1 cellular context compared by ENCODE assay signal in the genomic region with DNA sequence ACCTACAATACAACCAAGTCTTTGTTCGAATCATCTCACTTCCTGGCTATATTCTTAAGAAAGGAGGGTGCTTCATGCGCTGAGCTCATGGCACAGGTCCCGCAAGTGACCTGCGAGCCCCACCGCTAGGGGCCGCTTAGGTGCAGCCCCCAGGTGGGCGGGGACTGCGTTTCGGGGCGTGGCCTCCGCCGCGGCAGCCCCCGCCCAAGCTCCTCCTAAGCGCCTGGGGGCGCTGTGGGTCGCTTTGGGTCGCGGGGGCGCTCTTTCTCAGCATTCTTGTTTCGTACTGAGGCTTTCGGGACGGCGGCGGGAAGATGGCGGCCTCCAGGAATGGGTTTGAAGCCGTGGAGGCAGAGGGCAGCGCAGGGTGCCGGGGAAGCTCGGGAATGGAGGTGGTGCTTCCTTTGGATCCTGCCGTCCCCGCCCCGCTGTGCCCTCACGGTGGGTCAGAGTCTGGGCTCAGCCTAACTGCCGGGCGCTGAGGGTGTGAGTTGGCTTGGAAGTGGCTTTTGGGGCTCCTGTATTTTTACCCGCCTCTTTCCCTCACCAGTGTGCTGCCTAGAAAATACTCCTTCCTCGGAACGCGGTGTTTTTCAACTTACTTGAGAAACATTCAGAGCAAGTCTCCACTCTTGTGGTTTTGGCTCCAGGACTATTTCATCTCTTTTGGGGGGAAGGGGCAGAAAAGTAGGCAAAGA.
TF ChIP-seq lines count a peak whose summit lies in the region.

A gene with protein sequence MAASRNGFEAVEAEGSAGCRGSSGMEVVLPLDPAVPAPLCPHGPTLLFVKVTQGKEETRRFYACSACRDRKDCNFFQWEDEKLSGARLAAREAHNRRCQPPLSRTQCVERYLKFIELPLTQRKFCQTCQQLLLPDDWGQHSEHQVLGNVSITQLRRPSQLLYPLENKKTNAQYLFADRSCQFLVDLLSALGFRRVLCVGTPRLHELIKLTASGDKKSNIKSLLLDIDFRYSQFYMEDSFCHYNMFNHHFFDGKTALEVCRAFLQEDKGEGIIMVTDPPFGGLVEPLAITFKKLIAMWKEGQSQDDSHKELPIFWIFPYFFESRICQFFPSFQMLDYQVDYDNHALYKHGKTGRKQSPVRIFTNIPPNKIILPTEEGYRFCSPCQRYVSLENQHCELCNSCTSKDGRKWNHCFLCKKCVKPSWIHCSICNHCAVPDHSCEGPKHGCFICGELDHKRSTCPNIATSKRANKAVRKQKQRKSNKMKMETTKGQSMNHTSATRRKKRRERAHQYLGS (plus strand): TSS at position 279 of the 698 bp plus-strand sequence. CDS start 36 bp downstream, at position 315.

TF ChIP-seq in HepG2, 621 proteins besides CTCF, POLR2A, EP300 and RAD21 (continued from another document and continues in another):
- TF ChIP-seq, protein P1, sequence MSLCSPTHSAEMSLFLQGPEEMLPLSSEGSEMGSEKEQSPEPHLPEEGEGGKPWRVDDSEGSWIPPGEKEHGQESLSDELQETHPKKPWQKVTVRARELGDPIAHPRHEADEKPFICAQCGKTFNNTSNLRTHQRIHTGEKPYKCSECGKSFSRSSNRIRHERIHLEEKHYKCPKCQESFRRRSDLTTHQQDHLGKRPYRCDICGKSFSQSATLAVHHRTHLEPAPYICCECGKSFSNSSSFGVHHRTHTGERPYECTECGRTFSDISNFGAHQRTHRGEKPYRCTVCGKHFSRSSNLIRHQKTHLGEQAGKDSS (CRISPR knock-in tag; IDR thresholded peaks at IDR 0.05; ENCODE audit: borderline replicate concordance, low read depth) = no peak; the same call in 1 of the 2 replicates
- peak; percentile 77 for TF ChIP-seq ZNF768 (CRISPR knock-in tag; IDR thresholded peaks at IDR 0.05)
- TF ChIP-seq TSC22D2 (CRISPR knock-in tag; IDR thresholded peaks at IDR 0.05; ENCODE audit: borderline replicate concordance) = peak; percentile 68; the same call in 1 of the 2 replicates
- TF ChIP-seq BRCA1 (CRISPR knock-in tag; IDR thresholded peaks at IDR 0.05) = 0 out of 2 replicates have a peak, but pooled peaks have one; percentile 70
- TF ChIP-seq PHF8 (CRISPR knock-in tag; IDR thresholded peaks at IDR 0.05) = peak; percentile 76
- TF ChIP-seq XRCC5 (optimal IDR thresholded peaks at IDR 0.05; ENCODE audit: low read length) = peak; percentile 100
- TF ChIP-seq ZNF660 (CRISPR knock-in tag; IDR thresholded peaks at IDR 0.05; ENCODE audit: borderline replicate concordance, low read depth) = no peak
- peak; percentile 93 for TF ChIP-seq TARDBP (CRISPR knock-in tag; IDR thresholded peaks at IDR 0.05)
- no peak for TF ChIP-seq SNRNP70 (IDR thresholded peaks at IDR 0.05; ENCODE audit: low read depth, low read length)
- peak; percentile 89 for TF ChIP-seq GABPB1 (CRISPR knock-in tag; IDR thresholded peaks at IDR 0.05)
- TF ChIP-seq, protein P2, sequence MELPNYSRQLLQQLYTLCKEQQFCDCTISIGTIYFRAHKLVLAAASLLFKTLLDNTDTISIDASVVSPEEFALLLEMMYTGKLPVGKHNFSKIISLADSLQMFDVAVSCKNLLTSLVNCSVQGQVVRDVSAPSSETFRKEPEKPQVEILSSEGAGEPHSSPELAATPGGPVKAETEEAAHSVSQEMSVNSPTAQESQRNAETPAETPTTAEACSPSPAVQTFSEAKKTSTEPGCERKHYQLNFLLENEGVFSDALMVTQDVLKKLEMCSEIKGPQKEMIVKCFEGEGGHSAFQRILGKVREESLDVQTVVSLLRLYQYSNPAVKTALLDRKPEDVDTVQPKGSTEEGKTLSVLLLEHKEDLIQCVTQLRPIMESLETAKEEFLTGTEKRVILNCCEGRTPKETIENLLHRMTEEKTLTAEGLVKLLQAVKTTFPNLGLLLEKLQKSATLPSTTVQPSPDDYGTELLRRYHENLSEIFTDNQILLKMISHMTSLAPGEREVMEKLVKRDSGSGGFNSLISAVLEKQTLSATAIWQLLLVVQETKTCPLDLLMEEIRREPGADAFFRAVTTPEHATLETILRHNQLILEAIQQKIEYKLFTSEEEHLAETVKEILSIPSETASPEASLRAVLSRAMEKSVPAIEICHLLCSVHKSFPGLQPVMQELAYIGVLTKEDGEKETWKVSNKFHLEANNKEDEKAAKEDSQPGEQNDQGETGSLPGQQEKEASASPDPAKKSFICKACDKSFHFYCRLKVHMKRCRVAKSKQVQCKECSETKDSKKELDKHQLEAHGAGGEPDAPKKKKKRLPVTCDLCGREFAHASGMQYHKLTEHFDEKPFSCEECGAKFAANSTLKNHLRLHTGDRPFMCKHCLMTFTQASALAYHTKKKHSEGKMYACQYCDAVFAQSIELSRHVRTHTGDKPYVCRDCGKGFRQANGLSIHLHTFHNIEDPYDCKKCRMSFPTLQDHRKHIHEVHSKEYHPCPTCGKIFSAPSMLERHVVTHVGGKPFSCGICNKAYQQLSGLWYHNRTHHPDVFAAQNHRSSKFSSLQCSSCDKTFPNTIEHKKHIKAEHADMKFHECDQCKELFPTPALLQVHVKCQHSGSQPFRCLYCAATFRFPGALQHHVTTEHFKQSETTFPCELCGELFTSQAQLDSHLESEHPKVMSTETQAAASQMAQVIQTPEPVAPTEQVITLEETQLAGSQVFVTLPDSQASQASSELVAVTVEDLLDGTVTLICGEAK (IDR thresholded peaks at IDR 0.05) = no peak
- TF ChIP-seq, protein P2 (CRISPR knock-in tag; IDR thresholded peaks at IDR 0.05) = peak; percentile 81; the same call in 1 of the 2 replicates
- TF ChIP-seq ZFP1 (CRISPR knock-in tag; IDR thresholded peaks at IDR 0.05) = peak; percentile 71; the same call in 1 of the 2 replicates
- TF ChIP-seq, protein P3, sequence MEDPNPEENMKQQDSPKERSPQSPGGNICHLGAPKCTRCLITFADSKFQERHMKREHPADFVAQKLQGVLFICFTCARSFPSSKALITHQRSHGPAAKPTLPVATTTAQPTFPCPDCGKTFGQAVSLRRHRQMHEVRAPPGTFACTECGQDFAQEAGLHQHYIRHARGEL (CRISPR knock-in tag; IDR thresholded peaks at IDR 0.05) = 0 out of 2 replicates have a peak, but pooled peaks have one; percentile 44
- TF ChIP-seq, protein P4, sequence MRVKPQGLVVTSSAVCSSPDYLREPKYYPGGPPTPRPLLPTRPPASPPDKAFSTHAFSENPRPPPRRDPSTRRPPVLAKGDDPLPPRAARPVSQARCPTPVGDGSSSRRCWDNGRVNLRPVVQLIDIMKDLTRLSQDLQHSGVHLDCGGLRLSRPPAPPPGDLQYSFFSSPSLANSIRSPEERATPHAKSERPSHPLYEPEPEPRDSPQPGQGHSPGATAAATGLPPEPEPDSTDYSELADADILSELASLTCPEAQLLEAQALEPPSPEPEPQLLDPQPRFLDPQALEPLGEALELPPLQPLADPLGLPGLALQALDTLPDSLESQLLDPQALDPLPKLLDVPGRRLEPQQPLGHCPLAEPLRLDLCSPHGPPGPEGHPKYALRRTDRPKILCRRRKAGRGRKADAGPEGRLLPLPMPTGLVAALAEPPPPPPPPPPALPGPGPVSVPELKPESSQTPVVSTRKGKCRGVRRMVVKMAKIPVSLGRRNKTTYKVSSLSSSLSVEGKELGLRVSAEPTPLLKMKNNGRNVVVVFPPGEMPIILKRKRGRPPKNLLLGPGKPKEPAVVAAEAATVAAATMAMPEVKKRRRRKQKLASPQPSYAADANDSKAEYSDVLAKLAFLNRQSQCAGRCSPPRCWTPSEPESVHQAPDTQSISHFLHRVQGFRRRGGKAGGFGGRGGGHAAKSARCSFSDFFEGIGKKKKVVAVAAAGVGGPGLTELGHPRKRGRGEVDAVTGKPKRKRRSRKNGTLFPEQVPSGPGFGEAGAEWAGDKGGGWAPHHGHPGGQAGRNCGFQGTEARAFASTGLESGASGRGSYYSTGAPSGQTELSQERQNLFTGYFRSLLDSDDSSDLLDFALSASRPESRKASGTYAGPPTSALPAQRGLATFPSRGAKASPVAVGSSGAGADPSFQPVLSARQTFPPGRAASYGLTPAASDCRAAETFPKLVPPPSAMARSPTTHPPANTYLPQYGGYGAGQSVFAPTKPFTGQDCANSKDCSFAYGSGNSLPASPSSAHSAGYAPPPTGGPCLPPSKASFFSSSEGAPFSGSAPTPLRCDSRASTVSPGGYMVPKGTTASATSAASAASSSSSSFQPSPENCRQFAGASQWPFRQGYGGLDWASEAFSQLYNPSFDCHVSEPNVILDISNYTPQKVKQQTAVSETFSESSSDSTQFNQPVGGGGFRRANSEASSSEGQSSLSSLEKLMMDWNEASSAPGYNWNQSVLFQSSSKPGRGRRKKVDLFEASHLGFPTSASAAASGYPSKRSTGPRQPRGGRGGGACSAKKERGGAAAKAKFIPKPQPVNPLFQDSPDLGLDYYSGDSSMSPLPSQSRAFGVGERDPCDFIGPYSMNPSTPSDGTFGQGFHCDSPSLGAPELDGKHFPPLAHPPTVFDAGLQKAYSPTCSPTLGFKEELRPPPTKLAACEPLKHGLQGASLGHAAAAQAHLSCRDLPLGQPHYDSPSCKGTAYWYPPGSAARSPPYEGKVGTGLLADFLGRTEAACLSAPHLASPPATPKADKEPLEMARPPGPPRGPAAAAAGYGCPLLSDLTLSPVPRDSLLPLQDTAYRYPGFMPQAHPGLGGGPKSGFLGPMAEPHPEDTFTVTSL (CRISPR knock-in tag; IDR thresholded peaks at IDR 0.05; ENCODE audit: borderline replicate concordance) = no peak
- TF ChIP-seq KAT8 (CRISPR knock-in tag; IDR thresholded peaks at IDR 0.05) = peak; percentile 99
- TF ChIP-seq STAG1 (CRISPR knock-in tag; IDR thresholded peaks at IDR 0.05) = peak; percentile 41; the same call in 1 of the 2 replicates
- peak; percentile 87 for TF ChIP-seq ZIK1 (CRISPR knock-in tag; IDR thresholded peaks at IDR 0.05; ENCODE audit: borderline replicate concordance, low read depth)
- peak; percentile 84 for TF ChIP-seq GATAD2A (CRISPR knock-in tag; IDR thresholded peaks at IDR 0.05)
- no peak for TF ChIP-seq KAT2B (IDR thresholded peaks at IDR 0.05; ENCODE audit: borderline replicate concordance, low read depth, low read length)
- peak; percentile 94 for TF ChIP-seq SPEN (CRISPR knock-in tag; IDR thresholded peaks at IDR 0.05; ENCODE audit: low read depth)
- peak; percentile 93; the same call in 1 of the 2 replicates for TF ChIP-seq ZNF788 (CRISPR knock-in tag; IDR thresholded peaks at IDR 0.05; ENCODE audit: borderline replicate concordance)
- peak; percentile 83; the same call in 1 of the 2 replicates for TF ChIP-seq ZKSCAN8 (CRISPR knock-in tag; IDR thresholded peaks at IDR 0.05; ENCODE audit: borderline replicate concordance)
- peak; percentile 65; the same call in 1 of the 2 replicates for TF ChIP-seq ZNF772 (CRISPR knock-in tag; IDR thresholded peaks at IDR 0.05)
- TF ChIP-seq, protein P5, sequence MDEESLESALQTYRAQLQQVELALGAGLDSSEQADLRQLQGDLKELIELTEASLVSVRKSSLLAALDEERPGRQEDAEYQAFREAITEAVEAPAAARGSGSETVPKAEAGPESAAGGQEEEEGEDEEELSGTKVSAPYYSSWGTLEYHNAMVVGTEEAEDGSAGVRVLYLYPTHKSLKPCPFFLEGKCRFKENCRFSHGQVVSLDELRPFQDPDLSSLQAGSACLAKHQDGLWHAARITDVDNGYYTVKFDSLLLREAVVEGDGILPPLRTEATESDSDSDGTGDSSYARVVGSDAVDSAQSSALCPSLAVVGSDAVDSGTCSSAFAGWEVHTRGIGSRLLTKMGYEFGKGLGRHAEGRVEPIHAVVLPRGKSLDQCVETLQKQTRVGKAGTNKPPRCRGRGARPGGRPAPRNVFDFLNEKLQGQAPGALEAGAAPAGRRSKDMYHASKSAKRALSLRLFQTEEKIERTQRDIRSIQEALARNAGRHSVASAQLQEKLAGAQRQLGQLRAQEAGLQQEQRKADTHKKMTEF (CRISPR knock-in tag; IDR thresholded peaks at IDR 0.05) = peak; percentile 98
- peak; percentile 97 for TF ChIP-seq ZNF136 (CRISPR knock-in tag; IDR thresholded peaks at IDR 0.05; ENCODE audit: low read depth)
- TF ChIP-seq ZNF614 (CRISPR knock-in tag; IDR thresholded peaks at IDR 0.05; ENCODE audit: borderline replicate concordance) = peak; percentile 87
- TF ChIP-seq, protein P6, sequence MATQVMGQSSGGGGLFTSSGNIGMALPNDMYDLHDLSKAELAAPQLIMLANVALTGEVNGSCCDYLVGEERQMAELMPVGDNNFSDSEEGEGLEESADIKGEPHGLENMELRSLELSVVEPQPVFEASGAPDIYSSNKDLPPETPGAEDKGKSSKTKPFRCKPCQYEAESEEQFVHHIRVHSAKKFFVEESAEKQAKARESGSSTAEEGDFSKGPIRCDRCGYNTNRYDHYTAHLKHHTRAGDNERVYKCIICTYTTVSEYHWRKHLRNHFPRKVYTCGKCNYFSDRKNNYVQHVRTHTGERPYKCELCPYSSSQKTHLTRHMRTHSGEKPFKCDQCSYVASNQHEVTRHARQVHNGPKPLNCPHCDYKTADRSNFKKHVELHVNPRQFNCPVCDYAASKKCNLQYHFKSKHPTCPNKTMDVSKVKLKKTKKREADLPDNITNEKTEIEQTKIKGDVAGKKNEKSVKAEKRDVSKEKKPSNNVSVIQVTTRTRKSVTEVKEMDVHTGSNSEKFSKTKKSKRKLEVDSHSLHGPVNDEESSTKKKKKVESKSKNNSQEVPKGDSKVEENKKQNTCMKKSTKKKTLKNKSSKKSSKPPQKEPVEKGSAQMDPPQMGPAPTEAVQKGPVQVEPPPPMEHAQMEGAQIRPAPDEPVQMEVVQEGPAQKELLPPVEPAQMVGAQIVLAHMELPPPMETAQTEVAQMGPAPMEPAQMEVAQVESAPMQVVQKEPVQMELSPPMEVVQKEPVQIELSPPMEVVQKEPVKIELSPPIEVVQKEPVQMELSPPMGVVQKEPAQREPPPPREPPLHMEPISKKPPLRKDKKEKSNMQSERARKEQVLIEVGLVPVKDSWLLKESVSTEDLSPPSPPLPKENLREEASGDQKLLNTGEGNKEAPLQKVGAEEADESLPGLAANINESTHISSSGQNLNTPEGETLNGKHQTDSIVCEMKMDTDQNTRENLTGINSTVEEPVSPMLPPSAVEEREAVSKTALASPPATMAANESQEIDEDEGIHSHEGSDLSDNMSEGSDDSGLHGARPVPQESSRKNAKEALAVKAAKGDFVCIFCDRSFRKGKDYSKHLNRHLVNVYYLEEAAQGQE (IDR thresholded peaks at IDR 0.05; ENCODE audit: borderline replicate concordance in 1 of 2, low read depth in 1 of 2, low read length in 2 of 2) = peak in 1 of 2 experiments; percentile 74; a peak in 1 of 4 replicates
- TF ChIP-seq ZNF674 (CRISPR knock-in tag; IDR thresholded peaks at IDR 0.05; ENCODE audit: low read depth) = no peak
